Comparison of ENCODE assay signal across 20 cellular contexts in the genomic region with DNA sequence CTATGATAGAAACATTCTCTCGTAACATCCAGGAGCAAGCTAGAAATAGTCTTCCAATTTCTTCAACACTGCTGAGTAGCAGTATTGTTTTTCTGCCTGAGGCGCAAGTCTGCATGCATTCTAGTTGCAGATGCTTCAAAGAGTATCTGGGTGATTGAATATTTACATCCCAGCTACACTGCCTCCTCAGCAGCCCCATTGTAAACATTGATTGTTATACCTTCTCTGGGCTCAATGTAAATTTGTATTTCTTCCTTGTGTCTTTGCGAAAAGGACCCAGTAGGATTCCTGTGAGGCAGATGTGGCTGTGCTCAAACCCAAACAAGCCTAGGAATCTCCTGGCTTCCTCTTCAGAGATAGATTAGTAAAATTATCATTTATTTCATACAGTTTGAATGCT.
"Had no signal": no experiment of that assay in that cellular context is flagged by ENCODE, and none has a peak within 500 bp of the region (broad histone marks: within the 10 kb centered on the region; RNA-seq: fewer than 3 reads in every experiment).

No MANE protein-coding gene starts in this region.

- H3K4me3 ChIP-seq: adrenal gland, hepatocyte, left lung, lung, uterus had no signal

- H3K79me2 ChIP-seq: hepatocyte had no signal

- H3K27ac Mint-ChIP-seq: activated naive CD4-positive, alpha-beta T cell treated with anti-CD3 and anti-CD28 coated beads, Interleukin-2, amount 50 U/mL, for 24 hours; naive thymus-derived CD4-positive, alpha-beta T cell; stimulated activated effector memory CD8-positive, alpha-beta T cell treated with anti-CD3 and anti-CD28 coated beads, Interleukin-12 subunit alpha, Interleukin-12 subunit beta, amount 100 ng/mL, for 72 hours had no signal

- H3K27ac ChIP-seq: adrenal gland, hepatocyte, left lung, uterus had no signal

- H3K27me3 Mint-ChIP-seq: activated naive CD4-positive, alpha-beta T cell treated with anti-CD3 and anti-CD28 coated beads, Interleukin-2, amount 50 U/mL, for 24 hours; naive thymus-derived CD4-positive, alpha-beta T cell had no signal

- H3K4me2 ChIP-seq: hepatocyte had no signal

- H3K9me3 Mint-ChIP-seq: neural crest cell had no signal

- ATAC-seq: left lung; naive thymus-derived CD4-positive, alpha-beta T cell; sciatic nerve; stimulated activated effector memory CD8-positive, alpha-beta T cell treated with anti-CD3 and anti-CD28 coated beads, Interleukin-12 subunit alpha, Interleukin-12 subunit beta, amount 100 ng/mL, for 72 hours had no signal

- H3K4me1 Mint-ChIP-seq: activated naive CD4-positive, alpha-beta T cell treated with anti-CD3 and anti-CD28 coated beads, Interleukin-2, amount 50 U/mL, for 24 hours; naive thymus-derived CD4-positive, alpha-beta T cell; stimulated activated effector memory CD8-positive, alpha-beta T cell treated with anti-CD3 and anti-CD28 coated beads, Interleukin-12 subunit alpha, Interleukin-12 subunit beta, amount 100 ng/mL, for 72 hours had no signal

- H3K36me3 ChIP-seq: adrenal gland, left lung, uterus had no signal

- H3K27me3 ChIP-seq: adrenal gland, hepatocyte, left lung, uterus had no signal

- H3K9me3 ChIP-seq: adrenal gland, left lung, uterus had no signal

- H3K4me1 ChIP-seq: adrenal gland, left lung, uterus had no signal

- H3K36me3 Mint-ChIP-seq: activated naive CD4-positive, alpha-beta T cell treated with anti-CD3 and anti-CD28 coated beads, Interleukin-2, amount 50 U/mL, for 24 hours; stimulated activated effector memory CD8-positive, alpha-beta T cell treated with anti-CD3 and anti-CD28 coated beads, Interleukin-12 subunit alpha, Interleukin-12 subunit beta, amount 100 ng/mL, for 72 hours had no signal

- DNase-seq: activated gamma-delta T cell treated with Interleukin-2 at 50 U/mL for 16 hours; activated T-cell treated with anti-CD3 and anti-CD28 coated beads, Interleukin-2, amount 50 U/mL, for 1 hour; adrenal gland; central memory CD4-positive, alpha-beta T cell; dermis blood vessel endothelial cell; effector CD8-positive, alpha-beta T cell; glutamatergic neuron; kidney glomerular epithelial cell; left lung; naive thymus-derived CD4-positive, alpha-beta T cell; small intestine; stimulated activated CD4-positive, alpha-beta T cell treated with anti-CD3 and anti-CD28 coated beads, Interleukin-2, amount 100 ng/mL, for 24 hours; T-helper 9 cell; uterus had no signal

- H3K4me3 Mint-ChIP-seq: activated naive CD4-positive, alpha-beta T cell treated with anti-CD3 and anti-CD28 coated beads, Interleukin-2, amount 50 U/mL, for 24 hours; naive thymus-derived CD4-positive, alpha-beta T cell; neural crest cell; stimulated activated effector memory CD8-positive, alpha-beta T cell treated with anti-CD3 and anti-CD28 coated beads, Interleukin-12 subunit alpha, Interleukin-12 subunit beta, amount 100 ng/mL, for 72 hours had no signal
